In genomic region chr9:130904070-130905044, GRCh38 we compare ENCODE assay signal across 9 cellular contexts. TPM values are rescaled to one million over a fixed set of nuclear protein-coding genes. Genes with fewer than 3 reads are reported as not detected.
"Had no signal": no experiment of that assay in that cellular context is flagged by ENCODE, and none has a peak within 500 bp of the region (broad histone marks: within the 10 kb centered on the region; RNA-seq: fewer than 3 reads in every experiment).

No MANE protein-coding gene starts in this region.

- H3K4me3 Mint-ChIP-seq: H9, HFFc6, IgD-negative memory B cell had no signal

- H3K4me1 Mint-ChIP-seq: IgD-negative memory B cell had no signal

- H2AFZ ChIP-seq: GM23248 had no signal

- H3K27ac ChIP-seq: GM23248 had no signal

- H3K27ac Mint-ChIP-seq: HFFc6, IgD-negative memory B cell had no signal

- H3K9ac ChIP-seq: GM23248 had no signal

- H3K4me3 ChIP-seq: GM23248 had no signal

- H3K9me3 Mint-ChIP-seq: H9, HFFc6, IgD-negative memory B cell had no signal

- DNase-seq: GM23248, GOT3, H9, HCEC 1CT, HFFc6, KG1 had no signal

- H3K36me3 Mint-ChIP-seq: IgD-negative memory B cell had no signal

RNA-seq across cellular contexts. Expression of gene QRFP, which starts 7.7 kb away (rescaled TPM):
- total RNA-seq: GM23248, H4, H9, HFFc6, HT-29 had no signal
- polyA plus RNA-seq: IgD-negative memory B cell had no signal

RNA-seq across cellular contexts. Expression of gene FIBCD1, which starts 34.7 kb away (rescaled TPM):
- polyA plus RNA-seq: IgD-negative memory B cell had no signal
